In the genomic region with DNA sequence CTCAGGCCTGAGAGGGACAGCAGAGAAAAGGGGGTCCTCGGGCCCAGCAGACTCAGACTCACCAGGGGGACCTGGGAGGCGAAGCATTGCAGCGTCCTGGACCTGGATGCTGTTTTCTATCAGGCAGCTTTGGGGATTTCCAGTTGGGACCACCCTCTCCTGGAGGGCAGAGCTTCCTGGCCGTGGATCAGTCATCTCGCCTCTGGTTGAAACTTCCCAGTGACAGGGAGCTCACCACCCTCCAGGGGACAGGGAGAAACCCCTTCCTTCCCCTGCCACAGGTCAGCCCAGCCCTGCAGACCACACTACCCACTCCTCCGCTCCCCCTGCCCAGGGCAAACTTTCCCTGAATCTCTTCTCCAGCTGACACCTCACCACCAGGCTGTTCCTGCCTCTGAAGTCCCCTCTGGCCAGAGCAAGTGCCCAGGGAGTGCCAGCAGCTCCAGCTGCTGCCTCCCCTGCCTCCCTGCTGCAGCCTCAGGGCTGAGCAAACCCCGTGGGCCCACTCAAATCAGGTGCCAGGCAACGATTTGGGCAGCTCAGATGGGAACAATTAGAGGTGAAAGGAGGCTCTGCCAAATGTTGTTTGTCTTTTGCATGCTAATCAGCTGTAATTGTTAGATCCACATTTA, we compare ENCODE assay signal across 23 cellular contexts.
DNase-seq lines count a peak whose midpoint lies in the region; ATAC-seq and TF ChIP-seq lines count a peak whose summit lies in the region.
"Had no signal": no experiment of that assay in that cellular context is flagged by ENCODE, and none has a peak within 500 bp of the region (broad histone marks: within the 10 kb centered on the region; RNA-seq: fewer than 3 reads in every experiment).

No MANE protein-coding gene starts in this region.

- DNase-seq in C1 segment of cervical spinal cord (lab: John Stamatoyannopoulos, UW) (peak in 8 of 14 donors; percentile 4 to 67 (median 39)), NCI-H1436 treated with DMSO at 0.1 percent for 48 hours (lab: John Stamatoyannopoulos, UW) (peak; percentile 59), dorsolateral prefrontal cortex (peak in 6 of 10 donors; percentile 37 to 64 (median 59)), occipital lobe (lab: John Stamatoyannopoulos, UW) (peak; percentile 46), foreskin keratinocyte (no peak), heart left ventricle (no peak)
- DNase-seq: activated CD4-positive, alpha-beta T cell treated with anti-CD3 and anti-CD28 coated beads, Interleukin-2, amount 10 ng/mL, durations not matched to agents 7 days and 5 days; activated CD8-positive, alpha-beta memory T cell treated with anti-CD3 and anti-CD28 coated beads, Interleukin-2, amount 10 ng/mL, durations not matched to agents 7 days and 5 days; CD8-positive, alpha-beta memory T cell; GF-D8; HFFc6; left ventricle myocardium inferior; MV-4-11; NCI-H2029; Peyer's patch; stimulated activated CD4-positive, alpha-beta T cell treated with anti-CD3 and anti-CD28 coated beads, Interleukin-1b, Interleukin-23, amount 100 ng/mL, for 48 hours; T-helper 2 cell had no signal

- H3K27me3 ChIP-seq in dorsolateral prefrontal cortex (peaks cover 0 to 11% (median 0%) of the 10 kb centered on the region in 45 donors), foreskin keratinocyte (no peaks in the 10 kb centered on the region), heart left ventricle (peaks cover 0 to 37% (median 3%) of the 10 kb centered on the region in 9 donors)
- H3K27me3 ChIP-seq: Peyer's patch, SJSA1 had no signal

- H3K36me3 ChIP-seq in heart left ventricle, result no peaks in the 10 kb centered on the region
- H3K36me3 ChIP-seq: left ventricle myocardium inferior, Peyer's patch, SJSA1 had no signal

- no peak overlapping the region for H3K4me3 ChIP-seq in dorsolateral prefrontal cortex
- H3K4me3 ChIP-seq in heart left ventricle, result no peak overlapping the region
- H3K4me3 ChIP-seq: left ventricle myocardium inferior, Peyer's patch, SJSA1 had no signal

- TF ChIP-seq CTCF in dorsolateral prefrontal cortex (IDR thresholded peaks at IDR 0.05 in 54 of 56, conservative IDR thresholded peaks at IDR 0.05 in 2 of 56; ENCODE audit: low read depth in 1 of 56, partially characterized antibody in 56 of 56) (no peak), foreskin keratinocyte (conservative IDR thresholded peaks at IDR 0.05) (no peak), heart left ventricle (IDR thresholded peaks at IDR 0.05) (no peak)

- no peaks in the 10 kb centered on the region for H3K9me3 ChIP-seq in heart left ventricle
- H3K9me3 ChIP-seq: left ventricle myocardium inferior, Peyer's patch, SJSA1 had no signal

- H3K4me1 ChIP-seq in foreskin keratinocyte (no peaks in the 10 kb centered on the region), heart left ventricle (no peaks in the 10 kb centered on the region)
- H3K4me1 ChIP-seq: left ventricle myocardium inferior, Peyer's patch, SJSA1 had no signal

- WGBS in heart left ventricle, 4 donors, result 51 to 58% (median 54%) methylated on average over 5 to 8 of the region's 8 CpGs

- intact Hi-C loops in dorsolateral prefrontal cortex (cut with DNase I), result no loop called here
- intact Hi-C loops in heart left ventricle (cut with DNase I), result no loop called here

- H3K27ac ChIP-seq in dorsolateral prefrontal cortex (peak overlapping the region in 21 of 59 donors; percentile 18 to 78 (median 46)), foreskin keratinocyte (no peak overlapping the region), heart left ventricle (no peak overlapping the region)
- H3K27ac ChIP-seq: KMS-11, left ventricle myocardium inferior, Peyer's patch, SJSA1, VCaP had no signal

- no peak for TF ChIP-seq POLR2A in heart left ventricle (IDR thresholded peaks at IDR 0.05)

- ATAC-seq in foreskin keratinocyte, result no peak
- ATAC-seq in GM19328 (IDR thresholded peaks at IDR 0.05; ENCODE audit: unreplicated experiment), result no peak
- no peak for ATAC-seq in heart left ventricle
- no peak for ATAC-seq in HG02610 (IDR thresholded peaks at IDR 0.05; ENCODE audit: unreplicated experiment)
- ATAC-seq: activated CD8-positive, alpha-beta memory T cell treated with anti-CD3 and anti-CD28 coated beads, Interleukin-2, amount 10 ng/mL, durations not matched to agents 7 days and 5 days; stimulated activated effector memory CD8-positive, alpha-beta T cell treated with anti-CD3 and anti-CD28 coated beads, Interleukin-12 subunit alpha, Interleukin-12 subunit beta, amount 100 ng/mL, for 72 hours had no signal

Comparison
In these comparisons a context has a peak if more than half of its experiments do, and no peak if none do; other contexts are left out.
1. DNase-seq: peak in C1 segment of cervical spinal cord (8 of 14), NCI-H1436 treated with DMSO at 0.1 percent for 48 hours (single experiment), dorsolateral prefrontal cortex (6 of 10) and occipital lobe (single experiment); none in foreskin keratinocyte (0 of 2) and heart left ventricle (0 of 5).